ENCODE assay signal across 8 cellular contexts in genomic region chr11:68370211-68371111, GRCh38. TPM values are rescaled to one million over a fixed set of nuclear protein-coding genes. Genes with fewer than 3 reads are reported as not detected.
DNase-seq lines count a peak whose midpoint lies in the region; ATAC-seq and TF ChIP-seq lines count a peak whose summit lies in the region.

No MANE protein-coding gene starts in this region.

- TF ChIP-seq POLR2A in vagina (IDR thresholded peaks at IDR 0.05): no peak

- POLR2A ChIA-PET in HEK293 (lab: Yijun Ruan, JAX): no interaction called here

- H3K36me3 ChIP-seq in HEK293 (ENCODE audit: control insufficient read depth in 2 of 2, insufficient read depth in 1 of 2, low read length in 2 of 2) (peaks cover 0 to 26% of the 10 kb centered on the region in 2 experiments; a peak in 2 of 3 replicates), NT2/D1 (ENCODE audit: insufficient read depth, insufficient read length, low read length) (peaks cover 48% of the 10 kb centered on the region), vagina (peaks cover 0 to 5% of the 10 kb centered on the region in 2 donors)

- WGBS in right cardiac atrium: 37% methylated on average over 23 of the region's 23 CpGs

- ATAC-seq in GM18499 (IDR thresholded peaks at IDR 0.05; ENCODE audit: insufficient read depth, unreplicated experiment): peak; percentile 73
- peak; percentile 30 to 46 for ATAC-seq in right cardiac atrium

- H3K9me3 ChIP-seq in HEK293 (ENCODE audit: control insufficient read depth, insufficient read depth, low read depth, low read length) (no peaks in the 10 kb centered on the region), NT2/D1 (ENCODE audit: insufficient read depth, low read length) (no peaks in the 10 kb centered on the region), right cardiac atrium (ENCODE audit: control insufficient read depth, low read length) (no peaks in the 10 kb centered on the region), vagina (no peaks in the 10 kb centered on the region)

- no peak overlapping the region for H3K4me3 ChIP-seq in HEK293 (ENCODE audit: low read depth, low read length)
- no peak overlapping the region for H3K4me3 ChIP-seq in NT2/D1 (ENCODE audit: insufficient read length, low read depth)
- H3K4me3 ChIP-seq in right cardiac atrium (ENCODE audit: low read length): no peak overlapping the region
- no peak overlapping the region for H3K4me3 ChIP-seq in vagina

- TF ChIP-seq CTCF in HEK293 (tag by site-specific recombination; IDR thresholded peaks at IDR 0.05): no peak
- no peak for TF ChIP-seq CTCF in vagina (IDR thresholded peaks at IDR 0.05)

- DNase-seq in NT2/D1 (ENCODE audit: low read depth, low spot score) (no peak), right cardiac atrium (peak; percentile 54 to 78 (median 73)), vagina (ENCODE audit: extremely low spot score in 2 of 2) (no peak), pons (ENCODE audit: low spot score) (no peak), dermis blood vessel endothelial cell (no peak)
- DNase-seq in effector CD4-positive, alpha-beta T cell: no peak

- H3K27me3 ChIP-seq in NT2/D1 (ENCODE audit: insufficient read depth, insufficient read length): no peaks in the 10 kb centered on the region
- no peaks in the 10 kb centered on the region for H3K27me3 ChIP-seq in right cardiac atrium (ENCODE audit: control insufficient read depth, insufficient read depth)
- H3K27me3 ChIP-seq in vagina: no peaks in the 10 kb centered on the region

- H3K27ac ChIP-seq in HEK293 (ENCODE audit: extremely low read depth, low read depth, low read length) (no peak overlapping the region), right cardiac atrium (ENCODE audit: low read length) (peak overlapping the region; percentile 75), vagina (peak overlapping the region; percentile 91)

- H3K4me1 ChIP-seq in HEK293 (ENCODE audit: control insufficient read depth, insufficient read depth, low read length) (no peaks in the 10 kb centered on the region), NT2/D1 (ENCODE audit: insufficient read depth, insufficient read length) (peaks cover 26% of the 10 kb centered on the region), right cardiac atrium (ENCODE audit: control insufficient read depth, insufficient read depth, low read length) (peaks cover 20% of the 10 kb centered on the region), vagina (peaks cover 55% of the 10 kb centered on the region)

- peak overlapping the region; percentile 61 for H3K9ac ChIP-seq in NT2/D1 (ENCODE audit: insufficient read length, low read depth)

- CTCF ChIA-PET in HEK293 (lab: Yijun Ruan, JAX): interaction anchor here (0.9 kb wide), 1 partner anchor 13 kb away, joined by 5 read pairs; no protein-coding TSS in a partner anchor

- intact Hi-C loops in right cardiac atrium (cut with DNase I) (loop anchor here in 3 of 4 donors (5.0 to 10.0 kb wide), 3 partner anchors 38 to 58 kb away; partner anchors contain the start of gene LRP5 (in 2 of the 3)), vagina (cut with DNase I) (no loop called here)

TF ChIP-seq in HEK293, 187 proteins besides CTCF, POLR2A, EP300 and RAD21:
- peak; percentile 66 for TF ChIP-seq GLIS1 (tag by site-specific recombination; IDR thresholded peaks at IDR 0.05)
- TF ChIP-seq ZIC2 (tag by site-specific recombination; IDR thresholded peaks at IDR 0.05): peak; percentile 88
- TF ChIP-seq ZNF513 (tag by site-specific recombination; IDR thresholded peaks at IDR 0.05): no peak
- TF ChIP-seq ZFP37 (tag by site-specific recombination; IDR thresholded peaks at IDR 0.05): no peak

RNA-seq across cellular contexts. Expression of gene LRP5, which starts 58.1 kb away (rescaled TPM):
- total RNA-seq in right cardiac atrium: 10 to 100 TPM; 61.6 to 88.8 (median 75.4) TPM
- 57.1 TPM for polyA plus RNA-seq in right cardiac atrium
- total RNA-seq in vagina: 42.5 TPM
- total RNA-seq in dermis blood vessel endothelial cell: 87.3 and 169 TPM in 2 replicates

Comparison
In these comparisons a context has a peak if more than half of its experiments do, and no peak if none do; other contexts are left out.
1. DNase-seq: peak in right cardiac atrium (3 of 3); none in NT2/D1 (single experiment), vagina (0 of 2), pons (single experiment), dermis blood vessel endothelial cell (single experiment) and effector CD4-positive, alpha-beta T cell (single experiment).